In genomic region chr2:33728106-33728505, GRCh38 we compare ENCODE assay signal across 22 cellular contexts.
"Had no signal": no experiment of that assay in that cellular context is flagged by ENCODE, and none has a peak within 500 bp of the region (broad histone marks: within the 10 kb centered on the region; RNA-seq: fewer than 3 reads in every experiment).

No MANE protein-coding gene starts in this region.

- DNase-seq: central memory CD4-positive, alpha-beta T cell; dorsolateral prefrontal cortex; effector CD4-positive, alpha-beta T cell; head of caudate nucleus; mesenchymal stem cell; naive thymus-derived CD8-positive, alpha-beta T cell; sigmoid colon; spleen; stimulated activated CD4-positive, alpha-beta T cell treated with anti-CD3 and anti-CD28 coated beads, Interleukin-4, amount 100 ng/mL, for 4 hours; stimulated activated naive CD4-positive, alpha-beta T cell; substantia nigra had no signal

- H3K4me3 ChIP-seq: dorsolateral prefrontal cortex, right atrium auricular region, sigmoid colon, spleen, thoracic aorta, tibial nerve, vagina had no signal

- H3K27ac ChIP-seq: dorsolateral prefrontal cortex, parathyroid adenoma, right atrium auricular region, sigmoid colon, spleen, thoracic aorta, tibial nerve, vagina had no signal

- H3K9ac ChIP-seq: parathyroid adenoma had no signal

- H3K4me1 ChIP-seq: parathyroid adenoma, right atrium auricular region, sigmoid colon, spleen, tibial nerve, vagina had no signal

- ATAC-seq: left lobe of liver; naive thymus-derived CD8-positive, alpha-beta T cell had no signal

- H3K79me2 ChIP-seq: parathyroid adenoma had no signal

- H3K27ac Mint-ChIP-seq: naive thymus-derived CD8-positive, alpha-beta T cell; progenitor cell of endocrine pancreas had no signal

- H3K4me1 Mint-ChIP-seq: naive thymus-derived CD8-positive, alpha-beta T cell had no signal

- H3K36me3 ChIP-seq: right atrium auricular region, sigmoid colon, spleen, thoracic aorta, tibial nerve, vagina had no signal

- FAIRE-seq: colon, frontal cortex, keratinocyte had no signal

- H2AFZ ChIP-seq: parathyroid adenoma had no signal

- H3K36me3 Mint-ChIP-seq: naive thymus-derived CD8-positive, alpha-beta T cell had no signal

- H3K4me3 Mint-ChIP-seq: naive thymus-derived CD8-positive, alpha-beta T cell; neural crest cell had no signal

- H3K27me3 ChIP-seq: dorsolateral prefrontal cortex, right atrium auricular region, sigmoid colon, spleen, tibial nerve, vagina had no signal

- H3K9me3 ChIP-seq: right atrium auricular region, thoracic aorta, vagina had no signal
